ENCODE assay signal across 16 cellular contexts in genomic region chr12:123089125-123089524, GRCh38.
DNase-seq lines count a peak whose midpoint lies in the region; ATAC-seq, FAIRE-seq and TF ChIP-seq lines count a peak whose summit lies in the region.
"Had no signal": no experiment of that assay in that cellular context is flagged by ENCODE, and none has a peak within 500 bp of the region (broad histone marks: within the 10 kb centered on the region; RNA-seq: fewer than 3 reads in every experiment).

No MANE protein-coding gene starts in this region.

- peak overlapping the region; percentile 47 for H3K4me2 ChIP-seq in A549
- H3K4me2 ChIP-seq in fibroblast of lung (ENCODE audit: extremely low read depth, insufficient read depth, low read length): peak overlapping the region; percentile 4

- no peak overlapping the region for H2AFZ ChIP-seq in fibroblast of lung (ENCODE audit: low read length)

- in situ Hi-C loops in KBM-7 (cut with MboI; ENCODE audit: low pct_unique_long_range_greater_than_20kb, low sequenced_read_pairs): no loop called here

- ATAC-seq in A549 (no peak), GM21825 (IDR thresholded peaks at IDR 0.05; ENCODE audit: unreplicated experiment) (no peak)

- H3K4me1 ChIP-seq in A549: peaks cover 90% of the 10 kb centered on the region
- H3K4me1 ChIP-seq in fibroblast of lung (ENCODE audit: control insufficient read depth, extremely low read depth, insufficient read depth, low read length): peaks cover 13% of the 10 kb centered on the region

- H3K9me3 ChIP-seq in A549: peaks cover 14% of the 10 kb centered on the region
- no peaks in the 10 kb centered on the region for H3K9me3 ChIP-seq in fibroblast of lung (ENCODE audit: control insufficient read depth, insufficient read depth, low read depth, low read length)
- H3K9me3 ChIP-seq: pancreas, thyroid gland had no signal

- no peak for FAIRE-seq in A549 (lab: Jason Lieb, UNC)
- FAIRE-seq: pancreas had no signal

- H3K36me3 ChIP-seq in fibroblast of lung (ENCODE audit: control insufficient read depth, insufficient read depth, low read length): no peaks in the 10 kb centered on the region
- H3K36me3 ChIP-seq: pancreas, thyroid gland had no signal

- POLR2A ChIA-PET in A549 (lab: Yijun Ruan, JAX) (interaction anchor here (1.0 to 1.4 kb wide), 3 partner anchors 37 to 144 kb away, joined by 3 to 10 read pairs (median 4); partner anchors contain the start of genes MPHOSPH9 and MTRFR), GM10248 (lab: Yijun Ruan, JAX) (interaction anchor here (0.7 kb wide), 1 partner anchor 407 kb away, joined by 3 read pairs; no protein-coding TSS in a partner anchor)

- no peaks in the 10 kb centered on the region for H3K79me2 ChIP-seq in fibroblast of lung (ENCODE audit: control insufficient read depth, insufficient read depth, low read length)

- CTCF ChIA-PET in A549 (lab: Yijun Ruan, JAX) (interaction anchor here (1.0 to 2.5 kb wide), 6 partner anchors 9 to 149 kb away, joined by 3 to 10 read pairs (median 5); partner anchors contain the start of gene PITPNM2), GM10248 (lab: Yijun Ruan, JAX) (interaction anchor here (1.1 to 1.7 kb wide), 3 partner anchors 8 to 33 kb away, joined by 3 to 4 read pairs (median 3); no protein-coding TSS in a partner anchor)

- TF ChIP-seq RAD21 in A549 (conservative IDR thresholded peaks at IDR 0.05 in 1 of 2, IDR thresholded peaks at IDR 0.05 in 1 of 2): no peak

- DNase-seq in A549 (ENCODE audit: low read depth in 1 of 2, low spot score in 1 of 2) (no peak), KBM-7 (peak; percentile 84), SIG-M5 (lab: John Stamatoyannopoulos, UW) (peak; percentile 76), fibroblast of lung (ENCODE audit: low read depth in 2 of 2) (no peak), GM10248 (ENCODE audit: extremely low spot score) (no peak), iPS-NIHi11 (ENCODE audit: low spot score) (no peak)
- no peak for DNase-seq in NK-92 treated with Interleukin-12 subunit alpha and Interleukin-12 subunit beta, amount 100 ng/mL, for 24 hours (lab: John Stamatoyannopoulos, UW)
- DNase-seq: activated CD4-positive, alpha-beta T cell treated with anti-CD3 and anti-CD28 coated beads for 4 hours; activated T-cell treated with anti-CD3 and anti-CD28 coated beads, Interleukin-2, amount 50 U/mL, for 1 hour; DMS 273 treated with DMSO at 0.1 percent for 48 hours; NCI-H2081 treated with DMSO at 0.1 percent for 48 hours; pancreas; T-helper 1 cell; thyroid gland had no signal

- TF ChIP-seq EP300 in A549 (IDR thresholded peaks at IDR 0.05): no peak

- H3K4me3 ChIP-seq in A549 (no peak overlapping the region), fibroblast of lung (replicated peaks in 1 of 4; ENCODE audit: control extremely low read depth in 1 of 4, insufficient read depth in 1 of 4, low read depth in 3 of 4, low read length in 4 of 4) (no peak overlapping the region)
- H3K4me3 ChIP-seq: coronary artery, pancreas, thyroid gland had no signal

- no peaks in the 10 kb centered on the region for H4K20me1 ChIP-seq in fibroblast of lung (ENCODE audit: control insufficient read depth, extremely low read depth, insufficient read depth, low read length)

- TF ChIP-seq CTCF in A549 (IDR thresholded peaks at IDR 0.05) (no peak), fibroblast of lung (conservative IDR thresholded peaks at IDR 0.05 in 1 of 2, IDR thresholded peaks at IDR 0.05 in 1 of 2; ENCODE audit: low read depth in 1 of 2, low read length in 2 of 2) (no peak), GM10248 (IDR thresholded peaks at IDR 0.05; ENCODE audit: control extremely low read depth, extremely low read depth, low read depth, missing control alignments) (no peak)

- H3K9ac ChIP-seq in fibroblast of lung (ENCODE audit: insufficient read depth, low read length): no peak overlapping the region

- WGBS in A549 (ENCODE audit: missing lambda C conversion rate): 79% methylated on average over 6 of the region's 6 CpGs

- no peak for TF ChIP-seq POLR2A in A549 (IDR thresholded peaks at IDR 0.05; ENCODE audit: low read length)

- H3K27ac ChIP-seq in A549 (peak overlapping the region; percentile 70 to 89), fibroblast of lung (ENCODE audit: insufficient read depth, low read length) (peak overlapping the region; percentile 29)
- H3K27ac ChIP-seq: coronary artery, pancreas, thyroid gland had no signal

- no peaks in the 10 kb centered on the region for H3K27me3 ChIP-seq in fibroblast of lung (ENCODE audit: control insufficient read depth, insufficient read depth, low read length)
- H3K27me3 ChIP-seq: pancreas, thyroid gland had no signal

TF ChIP-seq in A549, 52 proteins besides CTCF, POLR2A, EP300 and RAD21:
- TF ChIP-seq HOXB5 (CRISPR knock-in tag; IDR thresholded peaks at IDR 0.05) (no peak), PHF8 (IDR thresholded peaks at IDR 0.05; ENCODE audit: borderline replicate concordance, low read depth) (no peak), NPAS2 (CRISPR knock-in tag; IDR thresholded peaks at IDR 0.05; ENCODE audit: borderline replicate concordance) (no peak)

Comparison
In these comparisons a context has a peak if more than half of its experiments do, and no peak if none do; other contexts are left out.
1. DNase-seq: peak in KBM-7 (single experiment) and SIG-M5 (single experiment); none in A549 (0 of 2), fibroblast of lung (0 of 2), GM10248 (single experiment), iPS-NIHi11 (single experiment) and NK-92 treated with Interleukin-12 subunit alpha and Interleukin-12 subunit beta, amount 100 ng/mL, for 24 hours (single experiment).